In genomic region chr9:136969774-136970173, GRCh38 we compare ENCODE assay signal across 17 cellular contexts. TPM values are rescaled to one million over a fixed set of nuclear protein-coding genes. Genes with fewer than 3 reads are reported as not detected.
DNase-seq lines count a peak whose midpoint lies in the region; ATAC-seq, FAIRE-seq and TF ChIP-seq lines count a peak whose summit lies in the region.
"Had no signal": no experiment of that assay in that cellular context is flagged by ENCODE, and none has a peak within 500 bp of the region (broad histone marks: within the 10 kb centered on the region; RNA-seq: fewer than 3 reads in every experiment).

No MANE protein-coding gene starts in this region.

- peaks cover 8 to 11% of the 10 kb centered on the region in 2 donors for H3K4me1 Mint-ChIP-seq in stimulated activated naive B cell treated with anti-CD40 and anti-IgM and Interleukin-4, amounts not matched to agents 10 μg/mL and 1 μg/mL and 100 μg/mL, for 72 hours

- H3K9me3 Mint-ChIP-seq in stimulated activated naive B cell treated with anti-CD40 and anti-IgM and Interleukin-4, amounts not matched to agents 10 μg/mL and 1 μg/mL and 100 μg/mL, for 72 hours, result no peaks in the 10 kb centered on the region
- H3K9me3 Mint-ChIP-seq: CD14-positive monocyte; CD4-positive, alpha-beta memory T cell; H9 had no signal

- H3K4me3 ChIP-seq in HEK293 (ENCODE audit: low read depth, low read length) (no peak overlapping the region), K562 (no peak overlapping the region), pancreas (no peak overlapping the region), Karpas-422 (ENCODE audit: low read length) (no peak overlapping the region)

- intact Hi-C loops in K562 (cut with micrococcal nuclease), result no loop called here
- intact Hi-C loops in pancreas (cut with DNase I), result no loop called here

- peaks cover 18 to 32% of the 10 kb centered on the region in 2 donors for H3K27me3 Mint-ChIP-seq in stimulated activated naive B cell treated with anti-CD40 and anti-IgM and Interleukin-4, amounts not matched to agents 10 μg/mL and 1 μg/mL and 100 μg/mL, for 72 hours
- H3K27me3 Mint-ChIP-seq: CD4-positive, alpha-beta memory T cell had no signal

- no peak for TF ChIP-seq POLR2A in K562 (conservative IDR thresholded peaks at IDR 0.05)

- ATAC-seq in K562 (no peak), pancreas (no peak)
- ATAC-seq in stimulated activated naive B cell treated with anti-CD40 and anti-IgM and Interleukin-4, amounts not matched to agents 10 μg/mL and 1 μg/mL and 100 μg/mL, for 72 hours (replicated peaks), result no peak

- H2AFZ ChIP-seq in K562 (ENCODE audit: low read depth, low read length), result no peak overlapping the region
- H2AFZ ChIP-seq in Karpas-422 (ENCODE audit: low read length), result no peak overlapping the region

- TF ChIP-seq CTCF in HEK293 (tag by site-specific recombination; IDR thresholded peaks at IDR 0.05) (no peak), K562 (IDR thresholded peaks at IDR 0.05 in 2 of 3, conservative IDR thresholded peaks at IDR 0.05 in 1 of 3; ENCODE audit: insufficient read depth in 2 of 3, low read depth in 1 of 3, low read length in 3 of 3) (no peak), pancreas (IDR thresholded peaks at IDR 0.05) (no peak)

- FAIRE-seq in K562 (lab: Jason Lieb, UNC) (no peak), pancreas (lab: Jason Lieb, UNC) (no peak)
- FAIRE-seq: A204.1 had no signal

- no peaks in the 10 kb centered on the region for H3K79me2 ChIP-seq in K562 (ENCODE audit: control insufficient read depth, insufficient read depth, low read length)
- H3K79me2 ChIP-seq in Karpas-422 (ENCODE audit: low read length), result no peaks in the 10 kb centered on the region

- no peaks in the 10 kb centered on the region for H3K4me1 ChIP-seq in HEK293 (ENCODE audit: control insufficient read depth, insufficient read depth, low read length)
- peaks cover 10 to 76% of the 10 kb centered on the region in 2 experiments; a peak in 4 of 5 replicates for H3K4me1 ChIP-seq in K562 (replicated peaks in 1 of 2; ENCODE audit: control insufficient read depth in 2 of 2, insufficient read depth in 2 of 2, low read length in 2 of 2)
- peaks cover 0 to 5% (median 4%) of the 10 kb centered on the region in 3 donors for H3K4me1 ChIP-seq in pancreas
- peaks cover 3% of the 10 kb centered on the region; the same call in 1 of the 2 replicates for H3K4me1 ChIP-seq in Karpas-422 (ENCODE audit: low read length)
- H3K4me1 ChIP-seq: BE2C had no signal

- H3K27me3 ChIP-seq in K562 (ENCODE audit: control insufficient read depth in 2 of 2, insufficient read depth in 2 of 2, low read length in 2 of 2), result no peaks in the 10 kb centered on the region
- H3K27me3 ChIP-seq in pancreas, result no peaks in the 10 kb centered on the region
- no peaks in the 10 kb centered on the region for H3K27me3 ChIP-seq in Karpas-422 (ENCODE audit: low read length)
- H3K27me3 ChIP-seq: BE2C had no signal

- H3K27ac ChIP-seq in HEK293 (ENCODE audit: extremely low read depth, low read depth, low read length) (no peak overlapping the region), K562 (ENCODE audit: extremely low read depth, low read depth, low read length) (no peak overlapping the region), pancreas (no peak overlapping the region), Karpas-422 (ENCODE audit: low read length) (no peak overlapping the region)

- CTCF ChIA-PET in HEK293 (lab: Yijun Ruan, JAX) (no interaction called here), K562 (lab: Yijun Ruan, JAX; ENCODE audit: low intra/inter-chr PET ratio) (no interaction called here)

- no peaks in the 10 kb centered on the region for H3K9me2 ChIP-seq in Karpas-422 (replicated peaks; ENCODE audit: insufficient read depth, low read length)

- no peaks in the 10 kb centered on the region for H3K9me1 ChIP-seq in K562 (ENCODE audit: control insufficient read depth, insufficient read depth, low read length)

- POLR2A ChIA-PET in HEK293 (lab: Yijun Ruan, JAX) (no interaction called here), K562 (lab: Yijun Ruan, JAX) (interaction anchor here (0.7 to 0.9 kb wide), 2 partner anchors 9 to 646 kb away, joined by 3 to 4 read pairs; no protein-coding TSS in a partner anchor)

- no peak overlapping the region for H3K4me3 Mint-ChIP-seq in stimulated activated naive B cell treated with anti-CD40 and anti-IgM and Interleukin-4, amounts not matched to agents 10 μg/mL and 1 μg/mL and 100 μg/mL, for 72 hours
- H3K4me3 Mint-ChIP-seq: CD14-positive monocyte; CD4-positive, alpha-beta memory T cell; H9 had no signal

- H4K20me1 ChIP-seq in K562 (replicated peaks; ENCODE audit: control insufficient read depth, insufficient read depth, low read length) (no peaks in the 10 kb centered on the region), Karpas-422 (ENCODE audit: insufficient read depth, low read depth, low read length) (no peaks in the 10 kb centered on the region)

- H3K4me2 ChIP-seq in K562 (ENCODE audit: insufficient read depth, low read length), result no peak overlapping the region
- no peak overlapping the region for H3K4me2 ChIP-seq in Karpas-422 (ENCODE audit: low read depth, low read length, poor library complexity, severe bottlenecking)

- no peaks in the 10 kb centered on the region for H3K36me3 Mint-ChIP-seq in stimulated activated naive B cell treated with anti-CD40 and anti-IgM and Interleukin-4, amounts not matched to agents 10 μg/mL and 1 μg/mL and 100 μg/mL, for 72 hours
- H3K36me3 Mint-ChIP-seq: CD14-positive monocyte; CD4-positive, alpha-beta memory T cell had no signal

- in situ Hi-C loops in K562 (cut with MboI), result no loop called here

- H3K27ac Mint-ChIP-seq in stimulated activated naive B cell treated with anti-CD40 and anti-IgM and Interleukin-4, amounts not matched to agents 10 μg/mL and 1 μg/mL and 100 μg/mL, for 72 hours, result peak overlapping the region; percentile 47
- H3K27ac Mint-ChIP-seq: CD14-positive monocyte; CD4-positive, alpha-beta memory T cell; H9 had no signal

- H3K36me3 ChIP-seq in HEK293 (ENCODE audit: control insufficient read depth in 2 of 2, insufficient read depth in 1 of 2, low read length in 2 of 2), result no peaks in the 10 kb centered on the region
- no peaks in the 10 kb centered on the region for H3K36me3 ChIP-seq in K562 (ENCODE audit: control insufficient read depth, insufficient read depth, low read length)
- H3K36me3 ChIP-seq in pancreas, result no peaks in the 10 kb centered on the region
- no peaks in the 10 kb centered on the region for H3K36me3 ChIP-seq in Karpas-422 (ENCODE audit: insufficient read depth, low read length)
- H3K36me3 ChIP-seq: BE2C had no signal

- no peak for TF ChIP-seq RAD21 in K562 (CRISPR knock-in tag; conservative IDR thresholded peaks at IDR 0.05 in 1 of 2, IDR thresholded peaks at IDR 0.05 in 1 of 2)

- H3K9me3 ChIP-seq in HEK293 (ENCODE audit: control insufficient read depth, insufficient read depth, low read depth, low read length), result no peaks in the 10 kb centered on the region
- H3K9me3 ChIP-seq in K562 (replicated peaks; ENCODE audit: control insufficient read depth, insufficient read depth, low read depth, low read length), result no peaks in the 10 kb centered on the region
- no peaks in the 10 kb centered on the region for H3K9me3 ChIP-seq in pancreas
- H3K9me3 ChIP-seq in Karpas-422 (ENCODE audit: low read length), result no peaks in the 10 kb centered on the region
- H3K9me3 ChIP-seq: BE2C had no signal

- DNase-seq in K562 (ENCODE audit: extremely low read depth in 1 of 4, low spot score in 3 of 4), result no peak
- DNase-seq in stimulated activated naive B cell treated with anti-CD40 and anti-IgM and Interleukin-4, amounts not matched to agents 10 μg/mL and 1 μg/mL and 100 μg/mL, for 72 hours, result no peak
- no peak for DNase-seq in effector CD4-positive, alpha-beta T cell
- no peak for DNase-seq in pancreas
- no peak for DNase-seq in Karpas-422
- DNase-seq: ACHN; BE2C; Calu3; CD4-positive, alpha-beta memory T cell; DMS79 treated with DMSO at 0.1 percent for 48 hours; GF-D8; GOT3; H9 had no signal

- WGBS in K562 (ENCODE audit: insufficient coverage, low coverage, missing lambda C conversion rate), result no CpG with 5 or more reads among the region's 5 CpGs
- 72 to 75% methylated on average over 5 of the region's 5 CpGs for WGBS in pancreas, 2 donors

- H3K9ac ChIP-seq in K562 (ENCODE audit: insufficient read depth in 1 of 2, low read depth in 2 of 2, low read length in 2 of 2), result peak overlapping the region in 1 of 2 experiments; percentile 35; a peak in 1 of 4 replicates
- H3K9ac ChIP-seq in Karpas-422 (ENCODE audit: low read length), result no peak overlapping the region

- TF ChIP-seq EP300 in K562 (IDR thresholded peaks at IDR 0.05; ENCODE audit: low read length), result no peak

- no TSS peak for BruUV-seq in K562 (replicated peaks; lab: Mats Ljungman, UMichigan)

RNA-seq across cellular contexts. Expression of gene PTGDS, which starts 7.5 kb away (rescaled TPM):
- total RNA-seq in K562 (2011; cell fraction: chromatin; rRNA removed; ENCODE audit: low replicate concordance), result 1.9 and 6.7 TPM in 2 replicates
- 6.7 and 8.8 TPM in 2 replicates for total RNA-seq in K562 (2011; cell fraction: nucleolus; rRNA removed)
- 4.5 and 5.2 TPM in 2 replicates for total RNA-seq in K562 (2011; cell fraction: nucleoplasm; rRNA removed)
- total RNA-seq in K562 (2014; rRNA removed) (5.2 and 7.4 TPM in 2 replicates), K562 (2014; rRNA removed; fragmentation: Illumina TruSeq; extraction: Trizol) (0.65 TPM in 1 of 2 replicates, not detected in the other), K562 (2015; rRNA removed; fragmentation: Illumina TruSeq; extraction: Trizol) (2.0 and 2.9 TPM in 2 replicates), K562 (2021) (4.6 and 4.7 TPM in 2 replicates), pancreas (10 to 100 TPM in 4 of 6 donors, 1 to 10 TPM in 2; 5.7 to 42.7 (median 25.8) TPM)
- polyA plus RNA-seq in K562 (2011; rRNA removed) (2.6 and 4.4 TPM in 2 replicates), K562 (2014; fragmentation: Illumina TruSeq; extraction: Trizol) (1.2 and 2.7 TPM in 2 replicates), K562 (2014; fragmentation: Nextera tagmentation; extraction: Ambion mirVana) (under 1 TPM; 0.46 to 0.55 TPM), K562 (2014; rRNA removed) (7.0 and 7.1 TPM in 2 replicates), pancreas (10 to 100 TPM; 35.0 to 49.1 TPM)
- polyA plus RNA-seq in K562 (2011; cell fraction: cytosol; rRNA removed), result 5.3 and 10.5 TPM in 2 replicates
- 23.2 and 26.0 TPM in 2 replicates for polyA plus RNA-seq in K562 (2011; cell fraction: nucleus; rRNA removed)
- 8.5 and 12.1 TPM in 2 replicates for polyA plus RNA-seq in K562 (2012)
- polyA minus RNA-seq in K562 (2011; rRNA and poly(A)+ RNA removed), result 0.51 TPM in 1 of 2 replicates, not detected in the other
- polyA minus RNA-seq in K562 (2011; cell fraction: cytosol; rRNA and poly(A)+ RNA removed), result 1.8 and 3.4 TPM in 2 replicates
- 5.7 and 10.0 TPM in 2 replicates for polyA minus RNA-seq in K562 (2011; cell fraction: nucleus; rRNA and poly(A)+ RNA removed)
- not detected in 2 replicates for total RNA-seq in Karpas-422 (2014; rRNA removed; shearing (Covaris generic); ENCODE audit: low replicate concordance)
- total RNA-seq: Calu3, HT-29 had no signal

RNA-seq across cellular contexts. Expression of gene LCNL1, which starts 13.0 kb away (rescaled TPM):
- 3.1 and 3.4 TPM in 2 replicates for total RNA-seq in K562 (2011; cell fraction: chromatin; rRNA removed; ENCODE audit: low replicate concordance)
- 1.2 and 1.7 TPM in 2 replicates for total RNA-seq in K562 (2011; cell fraction: nucleolus; rRNA removed)
- total RNA-seq in K562 (2011; cell fraction: nucleoplasm; rRNA removed), result 3.5 and 4.7 TPM in 2 replicates
- 0.08 TPM in 1 of 2 replicates, not detected in the other for total RNA-seq in K562 (2014; rRNA removed)
- 0.04 and 0.10 TPM in 2 replicates for total RNA-seq in K562 (2014; rRNA removed; fragmentation: Illumina TruSeq; extraction: Trizol)
- not detected in 2 replicates for total RNA-seq in K562 (2015; rRNA removed; fragmentation: Illumina TruSeq; extraction: Trizol)
- total RNA-seq in K562 (2021), result 0.11 and 0.16 TPM in 2 replicates
- 0.04 and 0.14 TPM in 2 replicates for polyA plus RNA-seq in K562 (2011; rRNA removed)
- 0.21 TPM in 1 of 2 replicates, not detected in the other for polyA plus RNA-seq in K562 (2011; cell fraction: cytosol; rRNA removed)
- polyA plus RNA-seq in K562 (2011; cell fraction: nucleus; rRNA removed), result 2.1 and 4.2 TPM in 2 replicates
- polyA plus RNA-seq in K562 (2012), result 0.30 and 0.53 TPM in 2 replicates
- 0.04 TPM in 1 of 2 replicates, not detected in the other for polyA plus RNA-seq in K562 (2014; fragmentation: Illumina TruSeq; extraction: Trizol)
- polyA plus RNA-seq in K562 (2014; fragmentation: Nextera tagmentation; extraction: Ambion mirVana), result not detected
- polyA plus RNA-seq in K562 (2014; rRNA removed), result 0.11 and 0.12 TPM in 2 replicates
- polyA minus RNA-seq in K562 (2011; rRNA and poly(A)+ RNA removed), result 0.27 and 0.81 TPM in 2 replicates
- polyA minus RNA-seq in K562 (2011; cell fraction: cytosol; rRNA and poly(A)+ RNA removed), result not detected in 2 replicates
- polyA minus RNA-seq in K562 (2011; cell fraction: nucleus; rRNA and poly(A)+ RNA removed), result 1.3 and 2.4 TPM in 2 replicates
- total RNA-seq in pancreas, result under 1 TPM in 3 of 6 donors, not detected in 3; 0.12 to 0.17 (median 0.14) TPM
- under 1 TPM; 0.23 to 0.38 TPM for polyA plus RNA-seq in pancreas
- not detected in 2 replicates for total RNA-seq in Karpas-422 (2014; rRNA removed; shearing (Covaris generic); ENCODE audit: low replicate concordance)
- total RNA-seq: Calu3, HT-29 had no signal
- polyA plus RNA-seq: CD14-positive monocyte; CD4-positive, alpha-beta memory T cell had no signal

RNA-seq across cellular contexts. Expression of gene LCN12, which starts 17.7 kb away (rescaled TPM):
- 1.3 TPM in 1 of 2 replicates, not detected in the other for total RNA-seq in K562 (2011; cell fraction: chromatin; rRNA removed; ENCODE audit: low replicate concordance)
- 0.67 and 0.92 TPM in 2 replicates for total RNA-seq in K562 (2011; cell fraction: nucleolus; rRNA removed)
- 0.51 TPM in 1 of 2 replicates, not detected in the other for total RNA-seq in K562 (2011; cell fraction: nucleoplasm; rRNA removed)
- total RNA-seq in K562 (2014; rRNA removed) (not detected in 2 replicates), K562 (2014; rRNA removed; fragmentation: Illumina TruSeq; extraction: Trizol) (not detected in 2 replicates), K562 (2015; rRNA removed; fragmentation: Illumina TruSeq; extraction: Trizol) (not detected in 2 replicates), K562 (2021) (not detected in 2 replicates), pancreas (1 to 10 TPM in 5 of 6 donors, under 1 TPM in 1; 0.57 to 7.6 (median 3.0) TPM)
- polyA plus RNA-seq in K562 (2011; rRNA removed) (0.24 TPM in 1 of 2 replicates, not detected in the other), K562 (2014; fragmentation: Illumina TruSeq; extraction: Trizol) (not detected in 2 replicates), K562 (2014; fragmentation: Nextera tagmentation; extraction: Ambion mirVana) (not detected), K562 (2014; rRNA removed) (0.05 TPM in 1 of 2 replicates, not detected in the other), pancreas (10 to 100 TPM in 1 of 2 donors, 1 to 10 TPM in 1; 9.0 to 16.5 TPM)
- polyA plus RNA-seq in K562 (2011; cell fraction: cytosol; rRNA removed), result not detected in 2 replicates
- 1.0 and 1.2 TPM in 2 replicates for polyA plus RNA-seq in K562 (2011; cell fraction: nucleus; rRNA removed)
- polyA plus RNA-seq in K562 (2012), result 0.32 and 0.35 TPM in 2 replicates
- not detected in 2 replicates for polyA minus RNA-seq in K562 (2011; rRNA and poly(A)+ RNA removed)
- not detected in 2 replicates for polyA minus RNA-seq in K562 (2011; cell fraction: cytosol; rRNA and poly(A)+ RNA removed)
- not detected in 2 replicates for polyA minus RNA-seq in K562 (2011; cell fraction: nucleus; rRNA and poly(A)+ RNA removed)
- not detected in 2 replicates for total RNA-seq in Karpas-422 (2014; rRNA removed; shearing (Covaris generic); ENCODE audit: low replicate concordance)
- polyA plus RNA-seq: CD14-positive monocyte; CD4-positive, alpha-beta memory T cell had no signal

RNA-seq across cellular contexts. Expression of gene PAXX, which starts 22.4 kb away (rescaled TPM):
- total RNA-seq in K562 (2011; cell fraction: chromatin; rRNA removed; ENCODE audit: low replicate concordance), result 38.8 and 156 TPM in 2 replicates
- total RNA-seq in K562 (2011; cell fraction: nucleolus; rRNA removed), result 232 and 251 TPM in 2 replicates
- 92.5 and 109 TPM in 2 replicates for total RNA-seq in K562 (2011; cell fraction: nucleoplasm; rRNA removed)
- total RNA-seq in K562 (2014; rRNA removed) (147 and 175 TPM in 2 replicates), K562 (2014; rRNA removed; fragmentation: Illumina TruSeq; extraction: Trizol) (13.6 and 20.4 TPM in 2 replicates), K562 (2015; rRNA removed; fragmentation: Illumina TruSeq; extraction: Trizol) (59.9 and 63.7 TPM in 2 replicates), K562 (2021) (136 and 140 TPM in 2 replicates), pancreas (10 to 100 TPM; 16.0 to 23.5 (median 20.0) TPM)
- polyA plus RNA-seq in K562 (2011; rRNA removed) (38.5 and 41.3 TPM in 2 replicates), K562 (2014; fragmentation: Illumina TruSeq; extraction: Trizol) (23.3 and 45.8 TPM in 2 replicates), K562 (2014; fragmentation: Nextera tagmentation; extraction: Ambion mirVana) (1 to 10 TPM; 1.2 to 6.2 TPM), K562 (2014; rRNA removed) (175 and 182 TPM in 2 replicates), pancreas (100 to 1,000 TPM; 184 to 222 TPM)
- 53.8 and 128 TPM in 2 replicates for polyA plus RNA-seq in K562 (2011; cell fraction: cytosol; rRNA removed)
- 400 and 559 TPM in 2 replicates for polyA plus RNA-seq in K562 (2011; cell fraction: nucleus; rRNA removed)
- 69.4 and 95.1 TPM in 2 replicates for polyA plus RNA-seq in K562 (2012)
- polyA minus RNA-seq in K562 (2011; rRNA and poly(A)+ RNA removed), result 1.6 and 3.6 TPM in 2 replicates
- polyA minus RNA-seq in K562 (2011; cell fraction: cytosol; rRNA and poly(A)+ RNA removed), result 13.8 and 14.0 TPM in 2 replicates
- 57.6 and 59.5 TPM in 2 replicates for polyA minus RNA-seq in K562 (2011; cell fraction: nucleus; rRNA and poly(A)+ RNA removed)
- total RNA-seq in Karpas-422 (2014; rRNA removed; shearing (Covaris generic); ENCODE audit: low replicate concordance), result 20.1 and 62.6 TPM in 2 replicates

RNA-seq across cellular contexts. Expression of gene C8G, which starts 24.7 kb away (rescaled TPM):
- total RNA-seq in K562 (2011; cell fraction: chromatin; rRNA removed; ENCODE audit: low replicate concordance), result 3.8 and 8.4 TPM in 2 replicates
- total RNA-seq in K562 (2011; cell fraction: nucleolus; rRNA removed), result 8.3 and 11.8 TPM in 2 replicates
- total RNA-seq in K562 (2011; cell fraction: nucleoplasm; rRNA removed), result 3.4 and 4.7 TPM in 2 replicates
- total RNA-seq in K562 (2014; rRNA removed), result 2.7 and 3.0 TPM in 2 replicates
- not detected in 2 replicates for total RNA-seq in K562 (2014; rRNA removed; fragmentation: Illumina TruSeq; extraction: Trizol)
- total RNA-seq in K562 (2015; rRNA removed; fragmentation: Illumina TruSeq; extraction: Trizol), result 2.9 and 4.4 TPM in 2 replicates
- 4.3 and 5.9 TPM in 2 replicates for total RNA-seq in K562 (2021)
- polyA plus RNA-seq in K562 (2011; rRNA removed), result 0.35 and 2.0 TPM in 2 replicates
- 0.70 and 0.96 TPM in 2 replicates for polyA plus RNA-seq in K562 (2011; cell fraction: cytosol; rRNA removed)
- polyA plus RNA-seq in K562 (2011; cell fraction: nucleus; rRNA removed), result 19.6 and 29.1 TPM in 2 replicates
- 8.5 and 12.1 TPM in 2 replicates for polyA plus RNA-seq in K562 (2012)
- polyA plus RNA-seq in K562 (2014; fragmentation: Illumina TruSeq; extraction: Trizol), result 0.59 and 1.3 TPM in 2 replicates
- polyA plus RNA-seq in K562 (2014; fragmentation: Nextera tagmentation; extraction: Ambion mirVana), result under 1 TPM in 1 of 2 experiments, not detected in 1; 0.38 TPM
- polyA plus RNA-seq in K562 (2014; rRNA removed), result 1.9 and 4.0 TPM in 2 replicates
- polyA minus RNA-seq in K562 (2011; rRNA and poly(A)+ RNA removed), result not detected in 2 replicates
- polyA minus RNA-seq in K562 (2011; cell fraction: cytosol; rRNA and poly(A)+ RNA removed), result not detected in 2 replicates
- polyA minus RNA-seq in K562 (2011; cell fraction: nucleus; rRNA and poly(A)+ RNA removed), result 2.1 and 3.4 TPM in 2 replicates
- total RNA-seq in pancreas, result 1 to 10 TPM in 1 of 6 donors, under 1 TPM in 4, not detected in 1; 0.24 to 1.2 (median 0.43) TPM
- polyA plus RNA-seq in pancreas, result 1 to 10 TPM in 1 of 2 donors, under 1 TPM in 1; 0.84 to 5.0 TPM
- total RNA-seq in Karpas-422 (2014; rRNA removed; shearing (Covaris generic); ENCODE audit: low replicate concordance), result not detected in 2 replicates

Comparison
In these comparisons a context has a peak if more than half of its experiments do, and no peak if none do; other contexts are left out.
1. Of the 44 proteins assayed by ChIP-seq in both K562 and HEK293: peak only in K562: ZBTB7A; only in HEK293: none; in both: none; in neither: 43.